5 cellular contexts compared by ENCODE assay signal in the genomic region with DNA sequence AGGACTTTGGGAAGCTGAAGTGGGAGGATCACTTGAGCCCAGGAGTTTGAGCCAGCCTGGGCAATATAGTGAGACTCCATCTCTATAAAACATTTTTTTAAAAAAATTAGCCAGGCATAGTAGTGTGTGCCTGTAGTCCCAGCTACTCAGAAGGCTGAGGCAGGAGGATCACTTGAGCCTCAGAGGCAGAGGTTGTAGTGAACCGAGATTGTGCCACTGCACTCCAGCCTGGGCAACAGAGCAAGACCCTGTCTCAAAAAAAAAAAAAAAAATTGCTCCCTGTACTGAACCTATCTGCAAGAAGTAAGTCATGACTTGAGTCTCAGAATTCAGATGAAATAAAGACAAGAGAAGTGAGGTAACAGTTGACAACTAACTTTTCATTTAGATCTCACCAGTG.
DNase-seq lines count a peak whose midpoint lies in the region; ATAC-seq and TF ChIP-seq lines count a peak whose summit lies in the region.
"Not testable (repeated sequence)": the region's sequence is repeated elsewhere in the genome, so short reads cannot be mapped to it uniquely, and the experiment has no call there.

No MANE protein-coding gene starts in this region.

- H3K4me3 Mint-ChIP-seq in WTC11; glutamatergic neuron (ENCODE audit: unreplicated experiment): not testable (repeated sequence)

- H3K9me3 Mint-ChIP-seq in WTC11; glutamatergic neuron (ENCODE audit: unreplicated experiment): not testable (repeated sequence)

- not testable (repeated sequence) for H3K36me3 ChIP-seq in HEK293 (ENCODE audit: control insufficient read depth in 2 of 2, insufficient read depth in 1 of 2, low read length in 2 of 2); OCI-LY1 (ENCODE audit: insufficient read depth, low read length); OCI-LY7 (ENCODE audit: insufficient read depth, low read length)

- not testable (repeated sequence) for H4K20me1 ChIP-seq in OCI-LY1 (ENCODE audit: insufficient read depth, low read length); OCI-LY7 (ENCODE audit: insufficient read depth, low read length)

- not testable (repeated sequence) for H3K9me3 ChIP-seq in HEK293 (ENCODE audit: control insufficient read depth, insufficient read depth, low read depth, low read length); OCI-LY1 (ENCODE audit: low read length); OCI-LY7 (ENCODE audit: low read length)

- H3K4me1 ChIP-seq in HEK293 (ENCODE audit: control insufficient read depth, insufficient read depth, low read length) (peaks cover 23% of the 10 kb centered on the region), OCI-LY1 (ENCODE audit: insufficient read depth, low read length, severe bottlenecking) (peaks cover 70% of the 10 kb centered on the region), OCI-LY7 (ENCODE audit: insufficient read depth, low read length, poor library complexity, severe bottlenecking) (peaks cover 33% of the 10 kb centered on the region)

- not testable (repeated sequence) for H3K27ac Mint-ChIP-seq in WTC11
- peak overlapping the region; percentile 76 for H3K27ac Mint-ChIP-seq in glutamatergic neuron (ENCODE audit: unreplicated experiment)

- CTCF ChIA-PET in HEK293 (lab: Yijun Ruan, JAX): interaction anchor here (0.6 to 0.9 kb wide), 2 partner anchors 139 to 865 kb away, joined by 3 read pairs; no protein-coding TSS in a partner anchor
- CTCF ChIA-PET in OCI-LY7 (lab: Charles Lee; ENCODE audit: unreplicated experiment); WTC11 (lab: Charles Lee): not testable (repeated sequence)

- H3K27ac ChIP-seq in HEK293 (ENCODE audit: extremely low read depth, low read depth, low read length); OCI-LY7 (ENCODE audit: low read depth, low read length, poor library complexity, severe bottlenecking): not testable (repeated sequence)
- H3K27ac ChIP-seq in OCI-LY1 (ENCODE audit: low read depth, low read length, poor library complexity, severe bottlenecking): peak overlapping the region; percentile 76

- H3K4me2 ChIP-seq in OCI-LY1 (ENCODE audit: low read length) (peak overlapping the region; percentile 35; the same call in 1 of the 2 replicates), OCI-LY7 (ENCODE audit: low read length) (0 out of 2 replicates have a peak overlapping the region, but pooled peaks have one; percentile 7)

- H3K4me3 ChIP-seq in HEK293 (ENCODE audit: low read depth, low read length); OCI-LY1 (ENCODE audit: low read depth, low read length, poor library complexity, severe bottlenecking); OCI-LY7 (ENCODE audit: low read depth, low read length, poor library complexity, severe bottlenecking): not testable (repeated sequence)

- peak overlapping the region; percentile 8; the same call in 1 of the 2 replicates for H3K9ac ChIP-seq in OCI-LY1 (ENCODE audit: low read length)

- intact Hi-C loops in OCI-LY7 (cut with micrococcal nuclease; ENCODE audit: unreplicated experiment): not testable (repeated sequence)

- H3K27me3 ChIP-seq in OCI-LY1 (ENCODE audit: insufficient read depth, low read length): not testable (repeated sequence)

- TF ChIP-seq CTCF in HEK293 (tag by site-specific recombination; IDR thresholded peaks at IDR 0.05); OCI-LY1 (IDR thresholded peaks at IDR 0.05; ENCODE audit: low read length); OCI-LY7 (conservative IDR thresholded peaks at IDR 0.05; ENCODE audit: low read length); WTC11 (IDR thresholded peaks at IDR 0.05); glutamatergic neuron (IDR thresholded peaks at IDR 0.05; ENCODE audit: partially characterized antibody, unreplicated experiment): not testable (repeated sequence)

- not testable (repeated sequence) for H2AFZ ChIP-seq in OCI-LY1 (ENCODE audit: low read length)
- H2AFZ ChIP-seq in OCI-LY7 (ENCODE audit: low read length): peak overlapping the region; percentile 62

- not testable (repeated sequence) for H3F3A ChIP-seq in OCI-LY1 (ENCODE audit: insufficient read depth, low read length)

- not testable (repeated sequence) for BruUV-seq in OCI-LY7 (replicated peaks; lab: Mats Ljungman, UMichigan)

- H3K79me2 ChIP-seq in OCI-LY1 (ENCODE audit: insufficient read depth, low read length); OCI-LY7 (ENCODE audit: insufficient read depth, low read depth, low read length): not testable (repeated sequence)

- not testable (repeated sequence) for H3K4me1 Mint-ChIP-seq in WTC11
- peaks cover 44% of the 10 kb centered on the region for H3K4me1 Mint-ChIP-seq in glutamatergic neuron (ENCODE audit: low read depth, unreplicated experiment)

- not testable (repeated sequence) for H3K9me2 ChIP-seq in OCI-LY1 (ENCODE audit: low read depth, low read length); OCI-LY7 (ENCODE audit: insufficient read depth, low read length)

- ATAC-seq in WTC11: not testable (repeated sequence)

- not testable (repeated sequence) for H3K27me3 Mint-ChIP-seq in WTC11 (ENCODE audit: low read depth); glutamatergic neuron (ENCODE audit: unreplicated experiment)

- not testable (repeated sequence) for H3K36me3 Mint-ChIP-seq in WTC11; glutamatergic neuron (ENCODE audit: unreplicated experiment)

- DNase-seq in OCI-LY7 (ENCODE audit: low spot score); WTC11 (ENCODE audit: low spot score); glutamatergic neuron: not testable (repeated sequence)

- POLR2A ChIA-PET in HEK293 (lab: Yijun Ruan, JAX): not testable (repeated sequence)
- POLR2A ChIA-PET in OCI-LY7 (lab: Charles Lee) (interaction anchor here (1.2 to 3.0 kb wide), 3 partner anchors 9 to 16 kb away, joined by 3 to 22 read pairs (median 7); no protein-coding TSS in a partner anchor), WTC11 (lab: Charles Lee) (interaction anchor here (0.5 kb wide), 1 partner anchor 9 kb away, joined by 8 read pairs; no protein-coding TSS in a partner anchor)

TF ChIP-seq in HEK293, 187 proteins besides CTCF, POLR2A, EP300 and RAD21:
- TF ChIP-seq, protein P1, sequence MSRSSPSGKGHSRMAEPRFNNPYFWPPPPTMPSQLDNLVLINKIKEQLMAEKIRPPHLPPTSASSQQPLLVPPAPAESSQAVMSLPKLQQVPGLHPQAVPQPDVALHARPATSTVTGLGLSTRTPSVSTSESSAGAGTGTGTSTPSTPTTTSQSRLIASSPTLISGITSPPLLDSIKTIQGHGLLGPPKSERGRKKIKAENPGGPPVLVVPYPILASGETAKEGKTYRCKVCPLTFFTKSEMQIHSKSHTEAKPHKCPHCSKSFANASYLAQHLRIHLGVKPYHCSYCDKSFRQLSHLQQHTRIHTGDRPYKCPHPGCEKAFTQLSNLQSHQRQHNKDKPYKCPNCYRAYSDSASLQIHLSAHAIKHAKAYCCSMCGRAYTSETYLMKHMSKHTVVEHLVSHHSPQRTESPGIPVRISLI (tag by site-specific recombination; IDR thresholded peaks at IDR 0.05): peak; percentile 68; the same call in 1 of the 2 replicates

TF ChIP-seq in WTC11, 78 proteins besides CTCF, POLR2A, EP300 and RAD21:
- TF ChIP-seq ZNF121 (CRISPR knock-in tag; IDR thresholded peaks at IDR 0.05): peak; percentile 56
TF ChIP-seq in WTC11: peak in this region for 1; not testable (repeated sequence) for 77.
